Comparison of ENCODE assay signal across 8 cellular contexts in the genomic region with DNA sequence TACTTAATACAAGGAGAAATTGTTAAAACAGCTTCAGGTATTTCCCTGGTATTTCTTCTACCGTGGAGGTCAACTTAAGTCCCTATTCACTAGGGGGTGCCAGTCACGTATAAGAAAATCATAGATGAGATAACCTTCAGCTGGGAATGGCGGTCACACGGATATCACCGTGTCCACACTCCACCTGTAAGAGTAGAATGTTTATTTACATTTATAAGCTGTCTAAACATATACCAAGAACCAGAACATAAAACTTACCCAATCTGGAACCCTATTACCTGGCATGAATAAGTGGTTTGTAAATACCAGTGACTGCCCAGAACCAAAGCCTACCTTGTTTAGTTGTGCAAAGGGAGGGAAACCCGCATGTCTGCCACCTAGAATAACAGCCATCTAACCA. TPM values are rescaled to one million over a fixed set of nuclear protein-coding genes. Genes with fewer than 3 reads are reported as not detected.
DNase-seq lines count a peak whose midpoint lies in the region; ATAC-seq, FAIRE-seq and TF ChIP-seq lines count a peak whose summit lies in the region.

No MANE protein-coding gene starts in this region.

- H3K9ac ChIP-seq in Karpas-422 (ENCODE audit: low read length) (no peak overlapping the region), astrocyte (ENCODE audit: low read length) (no peak overlapping the region)

- H3K4me1 ChIP-seq in Karpas-422 (ENCODE audit: low read length) (peaks cover 15% of the 10 kb centered on the region), astrocyte (ENCODE audit: insufficient read depth, low read length) (peaks cover 11% of the 10 kb centered on the region)

- peak; percentile 33 for ATAC-seq in activated CD4-positive, alpha-beta T cell treated with anti-CD3 and anti-CD28 coated beads for 36 hours
- ATAC-seq in GM21576 (IDR thresholded peaks at IDR 0.05; ENCODE audit: unreplicated experiment): peak; percentile 65
- ATAC-seq in stimulated activated naive B cell treated with anti-CD40 and anti-IgM and Interleukin-4, amounts not matched to agents 10 μg/mL and 1 μg/mL and 100 μg/mL, for 72 hours (replicated peaks): peak in 1 of 2 donors; percentile 47

- FAIRE-seq in astrocyte (lab: Jason Lieb, UNC): no peak

- H4K20me1 ChIP-seq in Karpas-422 (ENCODE audit: insufficient read depth, low read depth, low read length) (no peaks in the 10 kb centered on the region), astrocyte (ENCODE audit: insufficient read depth, low read length) (peaks cover 7% of the 10 kb centered on the region)

- no peaks in the 10 kb centered on the region for H3K9me3 Mint-ChIP-seq in activated CD4-positive, alpha-beta T cell treated with anti-CD3 and anti-CD28 coated beads for 36 hours (ENCODE audit: low read depth)
- no peaks in the 10 kb centered on the region for H3K9me3 Mint-ChIP-seq in astrocyte (ENCODE audit: unreplicated experiment)
- H3K9me3 Mint-ChIP-seq in stimulated activated naive B cell treated with anti-CD40 and anti-IgM and Interleukin-4, amounts not matched to agents 10 μg/mL and 1 μg/mL and 100 μg/mL, for 72 hours: peaks cover 0 to 2% of the 10 kb centered on the region in 2 donors

- peaks cover 29% of the 10 kb centered on the region for H3K4me1 Mint-ChIP-seq in activated CD4-positive, alpha-beta T cell treated with anti-CD3 and anti-CD28 coated beads for 36 hours
- peaks cover 3% of the 10 kb centered on the region for H3K4me1 Mint-ChIP-seq in astrocyte (ENCODE audit: low read depth, unreplicated experiment)
- peaks cover 9 to 15% of the 10 kb centered on the region in 2 donors for H3K4me1 Mint-ChIP-seq in stimulated activated naive B cell treated with anti-CD40 and anti-IgM and Interleukin-4, amounts not matched to agents 10 μg/mL and 1 μg/mL and 100 μg/mL, for 72 hours

- H3K27ac ChIP-seq in Karpas-422 (ENCODE audit: low read length) (no peak overlapping the region), astrocyte (ENCODE audit: low read depth, low read length) (no peak overlapping the region)

- POLR2A ChIA-PET in activated CD4-positive, alpha-beta T cell treated with anti-CD3 and anti-CD28 coated beads for 36 hours (lab: Charles Lee): no interaction called here

- H3K27me3 Mint-ChIP-seq in activated CD4-positive, alpha-beta T cell treated with anti-CD3 and anti-CD28 coated beads for 36 hours: peaks cover 22% of the 10 kb centered on the region
- H3K27me3 Mint-ChIP-seq in astrocyte (ENCODE audit: low read depth, unreplicated experiment): no peaks in the 10 kb centered on the region
- peaks cover 52 to 56% of the 10 kb centered on the region in 2 donors for H3K27me3 Mint-ChIP-seq in stimulated activated naive B cell treated with anti-CD40 and anti-IgM and Interleukin-4, amounts not matched to agents 10 μg/mL and 1 μg/mL and 100 μg/mL, for 72 hours

- H3K36me3 ChIP-seq in Karpas-422 (ENCODE audit: insufficient read depth, low read length): no peaks in the 10 kb centered on the region
- no peaks in the 10 kb centered on the region for H3K36me3 ChIP-seq in astrocyte (ENCODE audit: insufficient read depth, low read length)

- peak; percentile 65 for TF ChIP-seq CTCF in astrocyte (IDR thresholded peaks at IDR 0.05; ENCODE audit: insufficient read depth, low read depth, low read length)

- no peak overlapping the region for H3K4me3 Mint-ChIP-seq in activated CD4-positive, alpha-beta T cell treated with anti-CD3 and anti-CD28 coated beads for 36 hours
- H3K4me3 Mint-ChIP-seq in astrocyte (ENCODE audit: unreplicated experiment): no peak overlapping the region
- H3K4me3 Mint-ChIP-seq in stimulated activated naive B cell treated with anti-CD40 and anti-IgM and Interleukin-4, amounts not matched to agents 10 μg/mL and 1 μg/mL and 100 μg/mL, for 72 hours: no peak overlapping the region

- H3K36me3 Mint-ChIP-seq in activated CD4-positive, alpha-beta T cell treated with anti-CD3 and anti-CD28 coated beads for 36 hours (ENCODE audit: low read depth): no peaks in the 10 kb centered on the region
- no peaks in the 10 kb centered on the region for H3K36me3 Mint-ChIP-seq in astrocyte (ENCODE audit: low read depth, unreplicated experiment)
- H3K36me3 Mint-ChIP-seq in stimulated activated naive B cell treated with anti-CD40 and anti-IgM and Interleukin-4, amounts not matched to agents 10 μg/mL and 1 μg/mL and 100 μg/mL, for 72 hours: no peaks in the 10 kb centered on the region

- no peak overlapping the region for H3K27ac Mint-ChIP-seq in activated CD4-positive, alpha-beta T cell treated with anti-CD3 and anti-CD28 coated beads for 36 hours
- H3K27ac Mint-ChIP-seq in astrocyte (ENCODE audit: unreplicated experiment): no peak overlapping the region
- H3K27ac Mint-ChIP-seq in stimulated activated naive B cell treated with anti-CD40 and anti-IgM and Interleukin-4, amounts not matched to agents 10 μg/mL and 1 μg/mL and 100 μg/mL, for 72 hours: no peak overlapping the region

- H3K4me3 ChIP-seq in Karpas-422 (ENCODE audit: low read length): peak overlapping the region; percentile 37; the same call in 1 of the 2 replicates
- H3K4me3 ChIP-seq in astrocyte (ENCODE audit: insufficient read depth, low read depth, low read length): no peak overlapping the region

- CTCF ChIA-PET in activated CD4-positive, alpha-beta T cell treated with anti-CD3 and anti-CD28 coated beads for 36 hours (lab: Charles Lee): interaction anchor here (0.9 to 2.4 kb wide), 31 partner anchors 9 to 254 kb away, joined by 3 to 71 read pairs (median 5); a partner anchor contains a TSS

- no peaks in the 10 kb centered on the region for H3K79me2 ChIP-seq in Karpas-422 (ENCODE audit: low read length)
- peaks cover 4% of the 10 kb centered on the region for H3K79me2 ChIP-seq in astrocyte (ENCODE audit: insufficient read depth, low read length)

- intact Hi-C loops in activated CD4-positive, alpha-beta T cell treated with anti-CD3 and anti-CD28 coated beads for 36 hours (cut with DNase I, micrococcal nuclease): loop anchor here (1.0 to 5.0 kb wide), 3 partner anchors 145 to 1804 kb away; a partner anchor contains a TSS

- H3K9me3 ChIP-seq in Karpas-422 (ENCODE audit: low read length) (no peaks in the 10 kb centered on the region), astrocyte (ENCODE audit: insufficient read depth, low read depth, low read length) (no peaks in the 10 kb centered on the region)

- no peaks in the 10 kb centered on the region for H3K27me3 ChIP-seq in Karpas-422 (ENCODE audit: low read length)
- H3K27me3 ChIP-seq in astrocyte (ENCODE audit: insufficient read depth, low read length): peaks cover 4% of the 10 kb centered on the region

- H2AFZ ChIP-seq in Karpas-422 (ENCODE audit: low read length): peak overlapping the region; percentile 83
- no peak overlapping the region for H2AFZ ChIP-seq in astrocyte (ENCODE audit: low read depth, low read length)

- H3K4me2 ChIP-seq in Karpas-422 (ENCODE audit: low read depth, low read length, poor library complexity, severe bottlenecking) (peak overlapping the region; percentile 61), astrocyte (ENCODE audit: low read length) (no peak overlapping the region)

- DNase-seq in activated CD4-positive, alpha-beta T cell treated with anti-CD3 and anti-CD28 coated beads for 36 hours: peak; percentile 83
- DNase-seq in activated CD4-positive, alpha-beta T cell treated with anti-CD3 and anti-CD28 coated beads for 1 hour: no peak
- DNase-seq in Karpas-422 (peak; percentile 93), RPMI7951 (ENCODE audit: low read depth) (peak; percentile 64), astrocyte (ENCODE audit: low read depth) (peak; percentile 46), islet precursor cell (peak; percentile 69)
- peak; percentile 10 for DNase-seq in stimulated activated naive B cell treated with anti-CD40 and anti-IgM and Interleukin-4, amounts not matched to agents 10 μg/mL and 1 μg/mL and 100 μg/mL, for 72 hours

- no peaks in the 10 kb centered on the region for H3K9me2 ChIP-seq in Karpas-422 (replicated peaks; ENCODE audit: insufficient read depth, low read length)

RNA-seq across cellular contexts. Expression of a gene that starts 1.9 kb away (rescaled TPM):
- total RNA-seq in activated CD4-positive, alpha-beta T cell treated with anti-CD3 and anti-CD28 coated beads for 36 hours: 1 to 10 TPM; 1.3 to 1.6 TPM
- total RNA-seq in Karpas-422 (2014; rRNA removed; shearing (Covaris generic); ENCODE audit: low replicate concordance): not detected in 2 replicates
- 1.7 TPM in 2 replicates for total RNA-seq in RPMI7951 (2014; rRNA removed; shearing (Covaris generic))
- total RNA-seq in astrocyte: 10.0 and 10.4 TPM in 2 replicates

RNA-seq across cellular contexts. Expression of a gene that starts 55.2 kb away (rescaled TPM):
- total RNA-seq in activated CD4-positive, alpha-beta T cell treated with anti-CD3 and anti-CD28 coated beads for 36 hours: 10 to 100 TPM; 39.1 to 47.2 TPM
- 28.0 and 52.0 TPM in 2 replicates for total RNA-seq in Karpas-422 (2014; rRNA removed; shearing (Covaris generic); ENCODE audit: low replicate concordance)
- 122 and 146 TPM in 2 replicates for total RNA-seq in RPMI7951 (2014; rRNA removed; shearing (Covaris generic))
- total RNA-seq in astrocyte: 3.3 and 4.9 TPM in 2 replicates
